ENCODE assay signal across 10 cellular contexts in genomic region chr10:125201108-125201524, GRCh38. TPM values are rescaled to one million over a fixed set of nuclear protein-coding genes. Genes with fewer than 3 reads are reported as not detected.
DNase-seq lines count a peak whose midpoint lies in the region; ATAC-seq and TF ChIP-seq lines count a peak whose summit lies in the region.
"Had no signal": no experiment of that assay in that cellular context is flagged by ENCODE, and none has a peak within 500 bp of the region (broad histone marks: within the 10 kb centered on the region; RNA-seq: fewer than 3 reads in every experiment).

No MANE protein-coding gene starts in this region.

- TF ChIP-seq CTCF in uterus (IDR thresholded peaks at IDR 0.05), result no peak

- no peak overlapping the region for H3K4me3 ChIP-seq in uterus
- H3K4me3 ChIP-seq in HAP-1, result no peak overlapping the region

- H3K36me3 Mint-ChIP-seq in activated T-helper 17 cell treated with anti-CD3 and anti-CD28 coated beads, Interleukin-2, amount 50 U/mL, for 72 hours (ENCODE audit: low read depth), result no peaks in the 10 kb centered on the region

- no peaks in the 10 kb centered on the region for H3K9me3 ChIP-seq in uterus
- no peaks in the 10 kb centered on the region for H3K9me3 ChIP-seq in HAP-1

- intact Hi-C loops in uterus (cut with DNase I; ENCODE audit: low total_unique reads), result no loop called here

- H3K27ac ChIP-seq in uterus, result no peak overlapping the region
- H3K27ac ChIP-seq: VCaP had no signal

- no peak overlapping the region for H3K27ac Mint-ChIP-seq in activated T-helper 17 cell treated with anti-CD3 and anti-CD28 coated beads, Interleukin-2, amount 50 U/mL, for 72 hours

- ATAC-seq in GM19328 (IDR thresholded peaks at IDR 0.05; ENCODE audit: unreplicated experiment) (peak; percentile 75), HG03095 (IDR thresholded peaks at IDR 0.05; ENCODE audit: unreplicated experiment) (peak; percentile 95)
- ATAC-seq in activated T-helper 17 cell treated with anti-CD3 and anti-CD28 coated beads, Interleukin-2, amount 50 U/mL, for 72 hours (replicated peaks), result peak; percentile 65

- no peaks in the 10 kb centered on the region for H3K4me1 Mint-ChIP-seq in activated T-helper 17 cell treated with anti-CD3 and anti-CD28 coated beads, Interleukin-2, amount 50 U/mL, for 72 hours

- H3K4me3 Mint-ChIP-seq in activated T-helper 17 cell treated with anti-CD3 and anti-CD28 coated beads, Interleukin-2, amount 50 U/mL, for 72 hours, result no peak overlapping the region

- in situ Hi-C loops in ACHN (cut with HindIII; ENCODE audit: low pct_ligation_motif_present, low pct_unique_long_range_greater_than_20kb, low sequenced_read_pairs), result no loop called here
- in situ Hi-C loops in HAP-1 (cut with MboI; ENCODE audit: low sequenced_read_pairs), result no loop called here

- H3K36me3 ChIP-seq in uterus (no peaks in the 10 kb centered on the region), HAP-1 (replicated peaks) (no peaks in the 10 kb centered on the region)

- H3K27me3 Mint-ChIP-seq in activated T-helper 17 cell treated with anti-CD3 and anti-CD28 coated beads, Interleukin-2, amount 50 U/mL, for 72 hours, result peaks cover 9% of the 10 kb centered on the region

- no peaks in the 10 kb centered on the region for H3K4me1 ChIP-seq in uterus
- H3K4me1 ChIP-seq in HAP-1, result no peaks in the 10 kb centered on the region

- no peaks in the 10 kb centered on the region for H3K9me3 Mint-ChIP-seq in activated T-helper 17 cell treated with anti-CD3 and anti-CD28 coated beads, Interleukin-2, amount 50 U/mL, for 72 hours

- DNase-seq in ACHN, result peak; percentile 73
- DNase-seq in uterus, result no peak
- DNase-seq in NCI-H187 treated with DMSO at 0.1 percent for 48 hours (lab: John Stamatoyannopoulos, UW), result no peak
- DNase-seq in activated effector memory CD4-positive, alpha-beta T cell treated with Interleukin-2 at 50 U/mL for 16 hours, result no peak
- no peak for DNase-seq in HAP-1 (ENCODE audit: low spot score in 2 of 2)
- DNase-seq: DMS79 treated with DMSO at 0.1 percent for 48 hours had no signal

- no peak for TF ChIP-seq POLR2A in uterus (IDR thresholded peaks at IDR 0.05)

- H3K27me3 ChIP-seq in uterus, result no peaks in the 10 kb centered on the region
- 0 out of 2 replicates have a peak, but pooled peaks cover 3% of the 10 kb centered on the region for H3K27me3 ChIP-seq in HAP-1 (ENCODE audit: low read depth)

RNA-seq across cellular contexts. Expression of gene CTBP2, which starts 40.8 kb away (rescaled TPM):
- 1 to 10 TPM in 1 of 2 donors, under 1 TPM in 1; 0.74 to 1.1 TPM for total RNA-seq in activated T-helper 17 cell treated with anti-CD3 and anti-CD28 coated beads, Interleukin-2, amount 50 U/mL, for 72 hours
- 100 to 1,000 TPM in 1 of 4 donors, 10 to 100 TPM in 3; 65.9 to 129 (median 71.2) TPM for total RNA-seq in uterus

Comparison
In these comparisons a context has a peak if more than half of its experiments do, and no peak if none do; other contexts are left out.
1. RNA of gene CTBP2, which starts 40.8 kb away (total RNA-seq): 65.9 to 129 TPM in uterus; 0.74 to 1.1 TPM in activated T-helper 17 cell treated with anti-CD3 and anti-CD28 coated beads, Interleukin-2, amount 50 U/mL, for 72 hours; every median in the first group is over 10 times any median in the second.
2. Peak in every context shown above with its lines, with median percentiles within 50 percentile points of each other: ATAC-seq.